ENCODE assay signal across 20 cellular contexts in genomic region chr7:14841850-14842249, GRCh38.
"Had no signal": no experiment of that assay in that cellular context is flagged by ENCODE, and none has a peak within 500 bp of the region (broad histone marks: within the 10 kb centered on the region; RNA-seq: fewer than 3 reads in every experiment).

No MANE protein-coding gene starts in this region.

- H3K9me3 ChIP-seq: body of pancreas, heart left ventricle, testis, upper lobe of left lung had no signal

- H3K27me3 Mint-ChIP-seq: activated B cell treated with CpG ODN at 0.5 μM for 24 hours; activated CD8-positive, alpha-beta T cell treated with anti-CD3 and anti-CD28 coated beads for 36 hours; activated naive CD8-positive, alpha-beta T cell; central memory CD8-positive, alpha-beta T cell; effector memory CD8-positive, alpha-beta T cell; stimulated activated naive CD8-positive, alpha-beta T cell treated with anti-CD3 and anti-CD28 coated beads, Interleukin-15, amount 100 ng/mL, for 72 hours had no signal

- DNase-seq: activated B cell treated with CpG ODN at 0.5 μM for 24 hours; activated CD4-positive, alpha-beta T cell treated with anti-CD3 and anti-CD28 coated beads for 48 hours; activated CD8-positive, alpha-beta T cell treated with anti-CD3 and anti-CD28 coated beads for 36 hours; activated gamma-delta T cell; activated T-cell treated with anti-CD3 and anti-CD28 coated beads, Interleukin-2, amount 50 U/mL, for 48 hours; amygdala; body of pancreas; dermis blood vessel endothelial cell; effector memory CD8-positive, alpha-beta T cell; heart left ventricle; immature natural killer cell; mesenchymal stem cell; natural killer cell; right cardiac atrium; stimulated activated naive CD8-positive, alpha-beta T cell treated with anti-CD3 and anti-CD28 coated beads, Interleukin-15, amount 100 ng/mL, for 72 hours; testis; upper lobe of left lung had no signal

- H3K4me1 ChIP-seq: testis, upper lobe of left lung had no signal

- H3K36me3 ChIP-seq: heart left ventricle, upper lobe of left lung had no signal

- H3K4me1 Mint-ChIP-seq: activated B cell treated with CpG ODN at 0.5 μM for 24 hours; central memory CD8-positive, alpha-beta T cell; immature natural killer cell; natural killer cell; stimulated activated naive CD8-positive, alpha-beta T cell treated with anti-CD3 and anti-CD28 coated beads, Interleukin-15, amount 100 ng/mL, for 72 hours had no signal

- ATAC-seq: activated CD8-positive, alpha-beta T cell treated with anti-CD3 and anti-CD28 coated beads for 36 hours; body of pancreas; effector memory CD8-positive, alpha-beta T cell; heart left ventricle; natural killer cell; right cardiac atrium; stimulated activated naive CD8-positive, alpha-beta T cell treated with anti-CD3 and anti-CD28 coated beads, Interleukin-15, amount 100 ng/mL, for 72 hours had no signal

- H3K27ac Mint-ChIP-seq: activated B cell treated with CpG ODN at 0.5 μM for 24 hours; activated CD8-positive, alpha-beta T cell treated with anti-CD3 and anti-CD28 coated beads for 36 hours; activated naive CD8-positive, alpha-beta T cell; effector memory CD8-positive, alpha-beta T cell; immature natural killer cell; natural killer cell; stimulated activated naive CD8-positive, alpha-beta T cell treated with anti-CD3 and anti-CD28 coated beads, Interleukin-15, amount 100 ng/mL, for 72 hours had no signal

- H3K36me3 Mint-ChIP-seq: activated naive CD8-positive, alpha-beta T cell; immature natural killer cell; natural killer cell had no signal

- H3K4me3 Mint-ChIP-seq: activated B cell treated with CpG ODN at 0.5 μM for 24 hours; activated CD8-positive, alpha-beta T cell treated with anti-CD3 and anti-CD28 coated beads for 36 hours; activated naive CD8-positive, alpha-beta T cell; central memory CD8-positive, alpha-beta T cell; effector memory CD8-positive, alpha-beta T cell; immature natural killer cell; natural killer cell; stimulated activated naive CD8-positive, alpha-beta T cell treated with anti-CD3 and anti-CD28 coated beads, Interleukin-15, amount 100 ng/mL, for 72 hours had no signal

- H3K27me3 ChIP-seq: body of pancreas, heart left ventricle, testis, upper lobe of left lung had no signal

- H3K4me3 ChIP-seq: body of pancreas, heart left ventricle, testis, upper lobe of left lung had no signal

- H3K27ac ChIP-seq: body of pancreas, epithelial cell of prostate, heart left ventricle, testis, upper lobe of left lung had no signal
